26 cellular contexts compared by ENCODE assay signal in the genomic region with DNA sequence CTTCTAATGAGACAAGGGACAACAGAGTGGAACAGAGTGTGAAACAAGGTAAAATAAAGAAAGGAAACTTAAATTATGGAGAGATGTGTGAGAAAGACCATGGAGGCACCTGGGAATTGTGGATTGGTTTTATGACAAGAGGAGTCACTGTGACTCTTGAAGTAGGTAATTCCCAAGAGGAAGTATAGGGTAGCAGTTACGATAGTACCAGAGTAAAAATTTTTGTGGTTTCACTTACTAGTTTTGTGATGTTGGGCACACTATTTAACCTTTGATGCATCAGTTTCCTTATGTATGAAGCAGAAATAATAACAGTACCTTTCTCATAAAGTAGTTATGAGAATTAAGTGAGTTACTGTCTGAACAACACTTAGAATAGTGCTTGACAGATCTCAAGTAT.
"Had no signal": no experiment of that assay in that cellular context is flagged by ENCODE, and none has a peak within 500 bp of the region (broad histone marks: within the 10 kb centered on the region; RNA-seq: fewer than 3 reads in every experiment).

No MANE protein-coding gene starts in this region.

- H3K27ac ChIP-seq: ascending aorta, SJCRH30, SK-N-MC had no signal

- H3K27me3 ChIP-seq: ascending aorta had no signal

- DNase-seq: activated CD4-positive, alpha-beta T cell treated with anti-CD3 and anti-CD28 coated beads for 36 hours; activated CD4-positive, alpha-beta T cell treated with anti-CD3 and anti-CD28 coated beads, Interleukin-2, amount 10 ng/mL, durations not matched to agents 7 days and 5 days; activated CD4-positive, alpha-beta T cell treated with anti-CD3 and anti-CD28 coated beads, Interleukin-2, amount 50 U/mL, for 48 hours; activated CD8-positive, alpha-beta T cell treated with anti-CD3 and anti-CD28 coated beads, Interleukin-2, amount 10 ng/mL, durations not matched to agents 7 days and 5 days; activated gamma-delta T cell; activated naive CD4-positive, alpha-beta T cell treated with Interleukin-2 at 50 U/mL for 16 hours; activated naive CD8-positive, alpha-beta T cell treated with anti-CD3 and anti-CD28 coated beads, Interleukin-2, amount 10 ng/mL, durations not matched to agents 7 days and 5 days; activated T-cell treated with anti-CD3 and anti-CD28 coated beads, Interleukin-2, amount 50 U/mL, for 24 hours; amygdala; NCI-H1105 treated with DMSO at 0.1 percent for 48 hours; NCI-H1436; NCI-H1694; NCI-H1930; NCI-H2081 treated with DMSO at 0.1 percent for 48 hours; NCI-H226; NCI-H446 treated with DMSO at 0.1 percent for 48 hours; NCI-H524; SHP77; SJCRH30 had no signal

- H3K4me1 Mint-ChIP-seq: activated CD4-positive, alpha-beta T cell treated with anti-CD3 and anti-CD28 coated beads for 36 hours; activated CD4-positive, alpha-beta T cell treated with anti-CD3 and anti-CD28 coated beads, Interleukin-2, amount 10 ng/mL, durations not matched to agents 7 days and 5 days; activated naive CD4-positive, alpha-beta T cell treated with anti-CD3 and anti-CD28 coated beads, Interleukin-2, amount 50 U/mL, for 24 hours; activated naive CD8-positive, alpha-beta T cell treated with anti-CD3 and anti-CD28 coated beads, Interleukin-2, amount 10 ng/mL, durations not matched to agents 7 days and 5 days; WTC11 had no signal

- H3K9me3 Mint-ChIP-seq: activated CD4-positive, alpha-beta T cell treated with anti-CD3 and anti-CD28 coated beads, Interleukin-2, amount 10 ng/mL, durations not matched to agents 7 days and 5 days; activated naive CD4-positive, alpha-beta T cell treated with anti-CD3 and anti-CD28 coated beads, Interleukin-2, amount 50 U/mL, for 24 hours; activated naive CD8-positive, alpha-beta T cell treated with anti-CD3 and anti-CD28 coated beads, Interleukin-2, amount 10 ng/mL, durations not matched to agents 7 days and 5 days; activated T-cell treated with anti-CD3 and anti-CD28 coated beads, Interleukin-2, amount 50 U/mL, for 24 hours; activated T-helper 2 cell treated with anti-CD3 and anti-CD28 coated beads, Interferon-gamma antibody, Interleukin-2, Interleukin-4, amounts not matched to agents 10 μg/mL and 5 μg/mL and 100 μg/mL, durations not matched to agents 14 hours and 24 hours and 36 hours; WTC11 had no signal

- H3K4me3 ChIP-seq: ascending aorta, SJCRH30, SK-N-MC had no signal

- H3K36me3 Mint-ChIP-seq: activated naive CD4-positive, alpha-beta T cell treated with anti-CD3 and anti-CD28 coated beads, Interleukin-2, amount 50 U/mL, for 24 hours; activated naive CD8-positive, alpha-beta T cell treated with anti-CD3 and anti-CD28 coated beads, Interleukin-2, amount 10 ng/mL, durations not matched to agents 7 days and 5 days; WTC11 had no signal

- H3K27me3 Mint-ChIP-seq: activated CD4-positive, alpha-beta T cell treated with anti-CD3 and anti-CD28 coated beads for 36 hours; activated CD4-positive, alpha-beta T cell treated with anti-CD3 and anti-CD28 coated beads, Interleukin-2, amount 10 ng/mL, durations not matched to agents 7 days and 5 days; activated naive CD4-positive, alpha-beta T cell treated with anti-CD3 and anti-CD28 coated beads, Interleukin-2, amount 50 U/mL, for 24 hours; activated T-cell treated with anti-CD3 and anti-CD28 coated beads, Interleukin-2, amount 50 U/mL, for 24 hours had no signal

- H3K4me3 Mint-ChIP-seq: activated CD4-positive, alpha-beta T cell treated with anti-CD3 and anti-CD28 coated beads for 36 hours; activated CD4-positive, alpha-beta T cell treated with anti-CD3 and anti-CD28 coated beads, Interleukin-2, amount 10 ng/mL, durations not matched to agents 7 days and 5 days; activated CD8-positive, alpha-beta T cell treated with anti-CD3 and anti-CD28 coated beads, Interleukin-2, amount 10 ng/mL, durations not matched to agents 7 days and 5 days; activated naive CD4-positive, alpha-beta T cell treated with anti-CD3 and anti-CD28 coated beads, Interleukin-2, amount 50 U/mL, for 24 hours; activated naive CD8-positive, alpha-beta T cell treated with anti-CD3 and anti-CD28 coated beads, Interleukin-2, amount 10 ng/mL, durations not matched to agents 7 days and 5 days; activated T-cell treated with anti-CD3 and anti-CD28 coated beads, Interleukin-2, amount 50 U/mL, for 24 hours; WTC11 had no signal

- H3K36me3 ChIP-seq: ascending aorta, SJCRH30 had no signal

- H3K4me1 ChIP-seq: ascending aorta, SJCRH30 had no signal

- H3K9me3 ChIP-seq: ascending aorta, SJCRH30 had no signal

- ATAC-seq: activated CD4-positive, alpha-beta T cell treated with anti-CD3 and anti-CD28 coated beads for 36 hours; activated CD4-positive, CD25-positive, alpha-beta regulatory T cell treated with anti-CD3 and anti-CD28 coated beads, Interleukin-2, amount 50 U/mL, for 24 hours; activated CD8-positive, alpha-beta T cell treated with anti-CD3 and anti-CD28 coated beads, Interleukin-2, amount 10 ng/mL, durations not matched to agents 7 days and 5 days; Panc1; WTC11 had no signal

- H3K27ac Mint-ChIP-seq: activated CD4-positive, alpha-beta T cell treated with anti-CD3 and anti-CD28 coated beads for 36 hours; activated CD4-positive, alpha-beta T cell treated with anti-CD3 and anti-CD28 coated beads, Interleukin-2, amount 10 ng/mL, durations not matched to agents 7 days and 5 days; activated CD8-positive, alpha-beta T cell treated with anti-CD3 and anti-CD28 coated beads, Interleukin-2, amount 10 ng/mL, durations not matched to agents 7 days and 5 days; activated naive CD4-positive, alpha-beta T cell treated with anti-CD3 and anti-CD28 coated beads, Interleukin-2, amount 50 U/mL, for 24 hours; activated naive CD8-positive, alpha-beta T cell treated with anti-CD3 and anti-CD28 coated beads, Interleukin-2, amount 10 ng/mL, durations not matched to agents 7 days and 5 days; activated T-cell treated with anti-CD3 and anti-CD28 coated beads, Interleukin-2, amount 50 U/mL, for 24 hours; activated T-helper 2 cell treated with anti-CD3 and anti-CD28 coated beads, Interferon-gamma antibody, Interleukin-2, Interleukin-4, amounts not matched to agents 10 μg/mL and 5 μg/mL and 100 μg/mL, durations not matched to agents 14 hours and 24 hours and 36 hours; WTC11 had no signal
